ENCODE assay signal across 8 cellular contexts in the genomic region with DNA sequence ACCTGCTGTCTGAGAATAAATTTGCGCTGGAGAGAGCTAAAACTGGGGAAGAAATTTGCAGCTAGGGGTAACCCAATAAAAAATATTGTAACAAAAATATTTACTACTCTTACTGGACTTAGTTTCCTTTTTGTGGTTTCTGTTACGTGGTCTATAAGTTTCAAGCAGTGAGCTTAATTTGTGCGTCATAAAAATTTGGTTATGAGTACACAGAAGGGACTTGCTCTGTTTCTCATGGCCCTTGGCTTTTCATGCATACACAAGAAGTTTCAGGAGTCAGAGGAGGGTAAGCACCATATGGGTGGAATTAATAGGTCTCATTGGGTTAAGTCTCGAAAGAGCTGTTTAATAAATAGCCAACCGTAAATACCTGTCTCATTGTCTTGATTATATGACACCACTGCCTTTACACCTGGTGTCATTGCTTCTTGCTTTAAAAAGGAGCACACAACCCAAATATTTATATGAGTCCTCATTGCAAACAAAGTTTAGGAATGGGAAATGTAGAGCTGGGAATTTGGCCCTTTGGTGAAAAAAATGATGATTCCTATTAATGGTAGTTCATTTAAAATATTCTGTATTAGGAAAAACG. TPM values are rescaled to one million over a fixed set of nuclear protein-coding genes. Genes with fewer than 3 reads are reported as not detected.
DNase-seq lines count a peak whose midpoint lies in the region; ATAC-seq, FAIRE-seq and TF ChIP-seq lines count a peak whose summit lies in the region.

No MANE protein-coding gene starts in this region.

- H3K4me1 ChIP-seq in psoas muscle = peaks cover 45% of the 10 kb centered on the region

- H3K9me3 ChIP-seq in psoas muscle = no peaks in the 10 kb centered on the region

- no peak for ATAC-seq in psoas muscle
- ATAC-seq in sciatic nerve = no peak

- FAIRE-seq in D721Med (lab: Jason Lieb, UNC) = no peak

- peak overlapping the region; percentile 98 for H3K27ac ChIP-seq in psoas muscle

- H3K27me3 ChIP-seq in psoas muscle (ENCODE audit: insufficient read depth in 3 of 3, low read length in 2 of 3) = no peaks in the 10 kb centered on the region

- TF ChIP-seq CTCF in HFF-Myc (IDR thresholded peaks at IDR 0.05; ENCODE audit: low read depth, low read length, missing control alignments) (no peak), epithelial cell of esophagus (IDR thresholded peaks at IDR 0.05; ENCODE audit: insufficient read depth, low read depth, low read length, missing control alignments) (no peak), psoas muscle (IDR thresholded peaks at IDR 0.05) (no peak), D721Med (IDR thresholded peaks at IDR 0.05; ENCODE audit: insufficient read depth, missing control alignments) (no peak)

- peak; percentile 54 for DNase-seq in NCI-H2171 treated with DMSO at 0.1 percent for 48 hours (lab: John Stamatoyannopoulos, UW)
- DNase-seq in NCI-H2171 (lab: John Stamatoyannopoulos, UW) = no peak
- no peak for DNase-seq in HFF-Myc (ENCODE audit: extremely low read depth, low read depth)
- DNase-seq in NCI-H526 treated with DMSO at 0.1 percent for 48 hours (lab: John Stamatoyannopoulos, UW) = peak; percentile 84
- no peak for DNase-seq in epithelial cell of esophagus (ENCODE audit: low read depth)
- no peak for DNase-seq in psoas muscle
- DNase-seq in sciatic nerve (ENCODE audit: low spot score) = no peak
- no peak for DNase-seq in D721Med (ENCODE audit: insufficient read length, low spot score)

- WGBS in psoas muscle, 3 donors = 64 to 78% (median 69%) methylated on average over 6 of the region's 6 CpGs

- H3K36me3 ChIP-seq in psoas muscle (ENCODE audit: insufficient read depth in 1 of 2, low read depth in 1 of 2) = no peaks in the 10 kb centered on the region

- intact Hi-C loops in psoas muscle (cut with DNase I) (loop anchor here in 1 of 2 donors (5.0 kb wide), 1 partner anchor 37 kb away; no protein-coding TSS in a partner anchor), sciatic nerve (cut with DNase I) (no loop called here)

- peak overlapping the region; percentile 92 for H3K4me3 ChIP-seq in HFF-Myc (replicated peaks; ENCODE audit: low read depth, low read length)
- peak overlapping the region; percentile 93 for H3K4me3 ChIP-seq in epithelial cell of esophagus (ENCODE audit: low read length)
- peak overlapping the region; percentile 96 for H3K4me3 ChIP-seq in psoas muscle

RNA-seq across cellular contexts. Expression of gene BACH1, which starts 1.9 kb away (rescaled TPM):
- total RNA-seq in psoas muscle = 100 to 1,000 TPM in 1 of 4 donors, 10 to 100 TPM in 3; 48.3 to 115 (median 72.4) TPM
- polyA plus RNA-seq in psoas muscle = 10 to 100 TPM in 2 of 3 donors, 1 to 10 TPM in 1; 9.8 to 20.1 (median 15.4) TPM
- 94.7 TPM for total RNA-seq in sciatic nerve

Comparison
In these comparisons a context has a peak if more than half of its experiments do, and no peak if none do; other contexts are left out.
1. DNase-seq: peak in NCI-H2171 treated with DMSO at 0.1 percent for 48 hours (single experiment) and NCI-H526 treated with DMSO at 0.1 percent for 48 hours (single experiment); none in NCI-H2171 (single experiment), HFF-Myc (single experiment), epithelial cell of esophagus (single experiment), psoas muscle (0 of 2), sciatic nerve (single experiment) and D721Med (single experiment).
2. Peak in every context shown above with its lines, with median percentiles within 50 percentile points of each other: H3K4me3 ChIP-seq.